In the genomic region with DNA sequence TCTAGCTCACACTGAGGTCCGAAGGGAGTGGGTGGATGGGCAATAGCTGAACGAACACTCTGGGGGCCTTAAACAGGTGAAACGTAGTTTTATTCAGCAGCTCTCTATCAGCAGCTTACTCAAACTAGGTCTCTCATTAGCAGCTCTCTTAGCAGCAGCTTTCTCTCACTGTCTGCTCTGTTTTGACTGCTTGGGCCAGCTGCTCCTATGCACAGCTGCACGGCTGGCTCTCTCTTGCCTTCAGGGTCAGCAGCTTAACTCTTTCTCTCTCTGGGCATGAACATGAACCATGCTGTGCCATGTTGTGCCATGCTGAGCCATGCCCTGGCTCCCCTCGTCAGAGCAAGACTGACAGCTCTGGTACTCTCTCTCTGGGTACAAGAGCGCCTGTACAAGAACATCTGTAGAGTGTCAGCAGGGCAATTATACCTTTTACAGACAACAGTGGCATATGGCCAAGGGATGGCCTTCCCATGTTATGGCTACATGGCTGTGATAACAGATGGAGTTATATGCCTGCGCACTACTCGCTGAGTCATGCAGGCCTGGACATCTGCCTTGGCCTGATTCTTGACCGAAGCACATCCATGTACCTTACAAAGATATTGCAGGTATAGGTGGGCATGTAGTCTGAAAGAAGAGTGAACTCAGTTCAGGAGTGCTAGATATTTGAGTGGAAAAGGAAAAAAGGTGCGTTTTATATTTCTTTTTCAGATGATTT, we compare ENCODE assay signal across 1 cellular context.
TF ChIP-seq lines count a peak whose summit lies in the region.

No MANE protein-coding gene starts in this region.

TF ChIP-seq in SK-N-SH, 30 proteins besides CTCF, POLR2A, EP300 and RAD21 (continued from another document):
- TF ChIP-seq, protein P1, sequence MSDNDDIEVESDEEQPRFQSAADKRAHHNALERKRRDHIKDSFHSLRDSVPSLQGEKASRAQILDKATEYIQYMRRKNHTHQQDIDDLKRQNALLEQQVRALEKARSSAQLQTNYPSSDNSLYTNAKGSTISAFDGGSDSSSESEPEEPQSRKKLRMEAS (IDR thresholded peaks at IDR 0.05; ENCODE audit: low read depth), result no peak
- TF ChIP-seq EZH2phosphoT487 (IDR thresholded peaks at IDR 0.05; ENCODE audit: borderline replicate concordance, low read depth) (no peak), SIN3A (IDR thresholded peaks at IDR 0.05; ENCODE audit: borderline replicate concordance, low read depth, low read length) (no peak), FOXM1 (IDR thresholded peaks at IDR 0.05; ENCODE audit: low read depth) (no peak)
